Comparison of ENCODE assay signal across 35 cellular contexts in genomic region chr13:61109741-61110140, GRCh38.
"Had no signal": no experiment of that assay in that cellular context is flagged by ENCODE, and none has a peak within 500 bp of the region (broad histone marks: within the 10 kb centered on the region; RNA-seq: fewer than 3 reads in every experiment).

No MANE protein-coding gene starts in this region.

- H3K27ac ChIP-seq: KMS-11 had no signal

- H3K4me2 ChIP-seq: KMS-11 had no signal

- H3K9me3 ChIP-seq: MG63 had no signal

- H3K27me3 ChIP-seq: MG63 had no signal

- DNase-seq: Karpas-422, Kasumi-1, KG1, MG63, MM.1S, MV-4-11, NCI-H1048, NCI-H1092, NCI-H1092 treated with DMSO at 0.1 percent for 48 hours, NCI-H1105, NCI-H1105 treated with DMSO at 0.1 percent for 48 hours, NCI-H1417, NCI-H1417 treated with DMSO at 0.1 percent for 48 hours, NCI-H1436, NCI-H1436 treated with DMSO at 0.1 percent for 48 hours, NCI-H146, NCI-H1694, NCI-H1694 treated with DMSO at 0.1 percent for 48 hours, NCI-H187, NCI-H187 treated with DMSO at 0.1 percent for 48 hours, NCI-H1930, NCI-H2029, NCI-H2029 treated with DMSO at 0.1 percent for 48 hours, NCI-H2081, NCI-H2081 treated with DMSO at 0.1 percent for 48 hours, NCI-H2107, NCI-H2171, NCI-H2171 treated with DMSO at 0.1 percent for 48 hours, NCI-H2227 treated with DMSO at 0.1 percent for 48 hours, NCI-H226, NCI-H345, NCI-H446, NCI-H446 treated with DMSO at 0.1 percent for 48 hours, NCI-H510A had no signal

- H3K36me3 ChIP-seq: MG63 had no signal

- H3K4me3 ChIP-seq: MG63 had no signal

- H3K9ac ChIP-seq: KMS-11 had no signal
